ENCODE assay signal across 1 cellular context in the genomic region with DNA sequence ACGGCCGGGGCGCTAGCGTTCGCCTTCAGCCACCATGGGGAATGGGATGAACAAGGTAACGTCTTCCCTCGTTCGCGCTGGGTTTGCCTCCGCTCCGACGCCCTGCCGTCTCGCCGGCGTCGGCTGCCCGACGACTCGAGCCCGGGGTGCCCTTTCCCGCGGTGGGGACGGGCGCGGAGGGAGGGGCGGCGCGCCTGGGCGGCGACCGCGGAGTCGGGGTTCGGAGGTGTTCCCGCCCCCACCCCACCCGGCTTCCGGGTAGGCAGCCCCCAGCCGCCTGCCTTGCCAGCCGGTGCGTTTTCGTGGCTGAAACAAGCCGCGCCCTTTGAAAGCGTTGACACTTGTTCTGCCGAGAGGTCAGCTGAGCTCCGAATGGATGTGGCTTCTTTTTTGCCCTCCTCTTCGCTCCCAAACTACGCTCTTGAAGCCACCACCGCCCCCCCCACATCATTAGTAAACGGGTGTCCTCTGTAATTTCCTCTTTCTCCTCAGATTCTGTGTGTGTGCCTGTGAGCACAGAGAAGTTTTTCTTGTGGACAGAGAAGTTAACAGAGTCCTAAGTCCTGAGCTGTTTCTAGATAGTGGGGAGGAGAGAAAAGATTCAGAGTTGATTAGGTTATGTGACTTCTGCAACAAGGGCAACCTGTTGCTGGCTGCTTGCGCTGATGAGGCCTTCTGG.
TF ChIP-seq lines count a peak whose summit lies in the region.

No MANE protein-coding gene starts in this region.

TF ChIP-seq in HepG2, 621 proteins besides CTCF, POLR2A, EP300 and RAD21 (continued from another document and continues in another):
- no peak for TF ChIP-seq CBX2 (IDR thresholded peaks at IDR 0.05; ENCODE audit: low read depth, low read length)
- TF ChIP-seq CBX2 (CRISPR knock-in tag; IDR thresholded peaks at IDR 0.05; ENCODE audit: low read depth): no peak
- TF ChIP-seq, protein P1, sequence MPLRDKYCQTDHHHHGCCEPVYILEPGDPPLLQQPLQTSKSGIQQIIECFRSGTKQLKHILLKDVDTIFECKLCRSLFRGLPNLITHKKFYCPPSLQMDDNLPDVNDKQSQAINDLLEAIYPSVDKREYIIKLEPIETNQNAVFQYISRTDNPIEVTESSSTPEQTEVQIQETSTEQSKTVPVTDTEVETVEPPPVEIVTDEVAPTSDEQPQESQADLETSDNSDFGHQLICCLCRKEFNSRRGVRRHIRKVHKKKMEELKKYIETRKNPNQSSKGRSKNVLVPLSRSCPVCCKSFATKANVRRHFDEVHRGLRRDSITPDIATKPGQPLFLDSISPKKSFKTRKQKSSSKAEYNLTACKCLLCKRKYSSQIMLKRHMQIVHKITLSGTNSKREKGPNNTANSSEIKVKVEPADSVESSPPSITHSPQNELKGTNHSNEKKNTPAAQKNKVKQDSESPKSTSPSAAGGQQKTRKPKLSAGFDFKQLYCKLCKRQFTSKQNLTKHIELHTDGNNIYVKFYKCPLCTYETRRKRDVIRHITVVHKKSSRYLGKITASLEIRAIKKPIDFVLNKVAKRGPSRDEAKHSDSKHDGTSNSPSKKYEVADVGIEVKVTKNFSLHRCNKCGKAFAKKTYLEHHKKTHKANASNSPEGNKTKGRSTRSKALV (CRISPR knock-in tag; IDR thresholded peaks at IDR 0.05): no peak; the same call in 1 of the 2 replicates
- TF ChIP-seq ZNF205 (CRISPR knock-in tag; IDR thresholded peaks at IDR 0.05): peak; percentile 67; the same call in 1 of the 2 replicates
- peak; percentile 46; the same call in 1 of the 2 replicates for TF ChIP-seq GPN1 (CRISPR knock-in tag; IDR thresholded peaks at IDR 0.05; ENCODE audit: borderline replicate concordance)
- TF ChIP-seq, protein P2, sequence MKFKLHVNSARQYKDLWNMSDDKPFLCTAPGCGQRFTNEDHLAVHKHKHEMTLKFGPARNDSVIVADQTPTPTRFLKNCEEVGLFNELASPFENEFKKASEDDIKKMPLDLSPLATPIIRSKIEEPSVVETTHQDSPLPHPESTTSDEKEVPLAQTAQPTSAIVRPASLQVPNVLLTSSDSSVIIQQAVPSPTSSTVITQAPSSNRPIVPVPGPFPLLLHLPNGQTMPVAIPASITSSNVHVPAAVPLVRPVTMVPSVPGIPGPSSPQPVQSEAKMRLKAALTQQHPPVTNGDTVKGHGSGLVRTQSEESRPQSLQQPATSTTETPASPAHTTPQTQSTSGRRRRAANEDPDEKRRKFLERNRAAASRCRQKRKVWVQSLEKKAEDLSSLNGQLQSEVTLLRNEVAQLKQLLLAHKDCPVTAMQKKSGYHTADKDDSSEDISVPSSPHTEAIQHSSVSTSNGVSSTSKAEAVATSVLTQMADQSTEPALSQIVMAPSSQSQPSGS (CRISPR knock-in tag; IDR thresholded peaks at IDR 0.05): peak; percentile 75; the same call in 1 of the 2 replicates
- no peak; the same call in 1 of the 2 replicates for TF ChIP-seq ZNF788 (CRISPR knock-in tag; IDR thresholded peaks at IDR 0.05; ENCODE audit: borderline replicate concordance)
- TF ChIP-seq ZNF256 (CRISPR knock-in tag; conservative IDR thresholded peaks at IDR 0.05): no peak
- no peak for TF ChIP-seq GFI1 (CRISPR knock-in tag; IDR thresholded peaks at IDR 0.05; ENCODE audit: borderline replicate concordance)
- no peak; the same call in none of the 2 replicates for TF ChIP-seq ZNF543 (CRISPR knock-in tag; IDR thresholded peaks at IDR 0.05)
- peak; percentile 86; the same call in 1 of the 2 replicates for TF ChIP-seq AKAP8 (CRISPR knock-in tag; IDR thresholded peaks at IDR 0.05)
- TF ChIP-seq ZNF577 (CRISPR knock-in tag; IDR thresholded peaks at IDR 0.05; ENCODE audit: borderline replicate concordance, low read depth): no peak
- TF ChIP-seq ZNF441 (CRISPR knock-in tag; IDR thresholded peaks at IDR 0.05; ENCODE audit: borderline replicate concordance): peak; percentile 56; the same call in 1 of the 2 replicates
- TF ChIP-seq DPF2 (CRISPR knock-in tag; IDR thresholded peaks at IDR 0.05; ENCODE audit: borderline replicate concordance, low read depth): no peak
- 0 out of 2 replicates have a peak, but pooled peaks have one; percentile 55 for TF ChIP-seq ZSCAN20 (CRISPR knock-in tag; IDR thresholded peaks at IDR 0.05; ENCODE audit: borderline replicate concordance)
- 0 out of 2 replicates have a peak, but pooled peaks have one; percentile 17 for TF ChIP-seq ZSCAN30 (CRISPR knock-in tag; IDR thresholded peaks at IDR 0.05)
- no peak for TF ChIP-seq NFIC (IDR thresholded peaks at IDR 0.05; ENCODE audit: low read length)
- peak; percentile 85; the same call in 1 of the 2 replicates for TF ChIP-seq ZNF333 (CRISPR knock-in tag; IDR thresholded peaks at IDR 0.05; ENCODE audit: borderline replicate concordance)
- TF ChIP-seq ZMYM4 (CRISPR knock-in tag; IDR thresholded peaks at IDR 0.05): peak; percentile 86
- no peak for TF ChIP-seq MIER2 (CRISPR knock-in tag; IDR thresholded peaks at IDR 0.05)
- TF ChIP-seq ASH2L (IDR thresholded peaks at IDR 0.05; ENCODE audit: insufficient read length, low read depth, low read length): no peak
- no peak for TF ChIP-seq MBD4 (IDR thresholded peaks at IDR 0.05; ENCODE audit: borderline replicate concordance, low read length)
- TF ChIP-seq RXRB (CRISPR knock-in tag; IDR thresholded peaks at IDR 0.05; ENCODE audit: borderline replicate concordance): no peak; the same call in 1 of the 2 replicates
- TF ChIP-seq, protein P3, sequence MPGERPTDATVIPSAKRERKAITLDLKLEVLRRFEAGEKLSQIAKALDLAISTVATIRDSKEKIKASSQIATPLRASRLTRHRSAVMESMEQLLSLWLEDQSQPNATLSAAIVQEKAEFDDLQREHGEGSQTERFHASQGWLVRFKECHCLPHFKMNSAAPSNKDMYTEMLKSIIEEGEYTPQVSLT (CRISPR knock-in tag; IDR thresholded peaks at IDR 0.05; ENCODE audit: borderline replicate concordance, low read depth): no peak
- TF ChIP-seq ZNF17 (CRISPR knock-in tag; IDR thresholded peaks at IDR 0.05): no peak
- TF ChIP-seq RBFOX2 (IDR thresholded peaks at IDR 0.05; ENCODE audit: low read depth, low read length): peak; percentile 11; the same call in 1 of the 2 replicates
- TF ChIP-seq MZF1 (CRISPR knock-in tag; IDR thresholded peaks at IDR 0.05; ENCODE audit: borderline replicate concordance): no peak
- peak; percentile 75 for TF ChIP-seq SMAD1 (CRISPR knock-in tag; IDR thresholded peaks at IDR 0.05; ENCODE audit: borderline replicate concordance, low read depth)
- no peak for TF ChIP-seq HNRNPLL (IDR thresholded peaks at IDR 0.05; ENCODE audit: low read depth, low read length, poor library complexity, severe bottlenecking)
- TF ChIP-seq, protein P4, sequence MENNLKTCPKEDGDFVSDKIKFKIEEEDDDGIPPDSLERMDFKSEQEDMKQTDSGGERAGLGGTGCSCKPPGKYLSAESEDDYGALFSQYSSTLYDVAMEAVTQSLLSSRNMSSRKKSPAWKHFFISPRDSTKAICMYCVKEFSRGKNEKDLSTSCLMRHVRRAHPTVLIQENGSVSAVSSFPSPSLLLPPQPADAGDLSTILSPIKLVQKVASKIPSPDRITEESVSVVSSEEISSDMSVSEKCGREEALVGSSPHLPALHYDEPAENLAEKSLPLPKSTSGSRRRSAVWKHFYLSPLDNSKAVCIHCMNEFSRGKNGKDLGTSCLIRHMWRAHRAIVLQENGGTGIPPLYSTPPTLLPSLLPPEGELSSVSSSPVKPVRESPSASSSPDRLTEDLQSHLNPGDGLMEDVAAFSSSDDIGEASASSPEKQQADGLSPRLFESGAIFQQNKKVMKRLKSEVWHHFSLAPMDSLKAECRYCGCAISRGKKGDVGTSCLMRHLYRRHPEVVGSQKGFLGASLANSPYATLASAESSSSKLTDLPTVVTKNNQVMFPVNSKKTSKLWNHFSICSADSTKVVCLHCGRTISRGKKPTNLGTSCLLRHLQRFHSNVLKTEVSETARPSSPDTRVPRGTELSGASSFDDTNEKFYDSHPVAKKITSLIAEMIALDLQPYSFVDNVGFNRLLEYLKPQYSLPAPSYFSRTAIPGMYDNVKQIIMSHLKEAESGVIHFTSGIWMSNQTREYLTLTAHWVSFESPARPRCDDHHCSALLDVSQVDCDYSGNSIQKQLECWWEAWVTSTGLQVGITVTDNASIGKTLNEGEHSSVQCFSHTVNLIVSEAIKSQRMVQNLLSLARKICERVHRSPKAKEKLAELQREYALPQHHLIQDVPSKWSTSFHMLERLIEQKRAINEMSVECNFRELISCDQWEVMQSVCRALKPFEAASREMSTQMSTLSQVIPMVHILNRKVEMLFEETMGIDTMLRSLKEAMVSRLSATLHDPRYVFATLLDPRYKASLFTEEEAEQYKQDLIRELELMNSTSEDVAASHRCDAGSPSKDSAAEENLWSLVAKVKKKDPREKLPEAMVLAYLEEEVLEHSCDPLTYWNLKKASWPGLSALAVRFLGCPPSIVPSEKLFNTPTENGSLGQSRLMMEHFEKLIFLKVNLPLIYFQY (CRISPR knock-in tag; IDR thresholded peaks at IDR 0.05; ENCODE audit: borderline replicate concordance): no peak
- no peak for TF ChIP-seq ZSCAN22 (CRISPR knock-in tag; IDR thresholded peaks at IDR 0.05)
- TF ChIP-seq TBL1XR1 (IDR thresholded peaks at IDR 0.05; ENCODE audit: borderline replicate concordance, low read length, partially characterized antibody): no peak
- TF ChIP-seq, protein P5, sequence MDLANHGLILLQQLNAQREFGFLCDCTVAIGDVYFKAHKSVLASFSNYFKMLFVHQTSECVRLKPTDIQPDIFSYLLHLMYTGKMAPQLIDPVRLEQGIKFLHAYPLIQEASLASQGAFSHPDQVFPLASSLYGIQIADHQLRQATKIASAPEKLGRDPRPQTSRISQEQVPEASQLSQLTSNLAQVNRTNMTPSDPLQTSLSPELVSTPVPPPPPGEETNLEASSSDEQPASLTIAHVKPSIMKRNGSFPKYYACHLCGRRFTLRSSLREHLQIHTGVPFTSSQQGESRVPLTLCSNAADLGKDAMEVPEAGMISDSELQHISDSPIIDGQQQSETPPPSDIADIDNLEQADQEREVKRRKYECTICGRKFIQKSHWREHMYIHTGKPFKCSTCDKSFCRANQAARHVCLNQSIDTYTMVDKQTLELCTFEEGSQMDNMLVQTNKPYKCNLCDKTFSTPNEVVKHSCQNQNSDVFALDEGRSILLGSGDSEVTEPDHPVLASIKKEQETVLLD (CRISPR knock-in tag; IDR thresholded peaks at IDR 0.05; ENCODE audit: low read depth): peak; percentile 61; the same call in 1 of the 2 replicates
- TF ChIP-seq ZNF678 (CRISPR knock-in tag; IDR thresholded peaks at IDR 0.05): peak; percentile 23; the same call in 1 of the 2 replicates
- TF ChIP-seq KLF11 (CRISPR knock-in tag; IDR thresholded peaks at IDR 0.05): 0 out of 2 replicates have a peak, but pooled peaks have one; percentile 38
- TF ChIP-seq ZFP37 (CRISPR knock-in tag; IDR thresholded peaks at IDR 0.05; ENCODE audit: borderline replicate concordance): no peak
- TF ChIP-seq KAT7 (CRISPR knock-in tag; IDR thresholded peaks at IDR 0.05; ENCODE audit: borderline replicate concordance): no peak; the same call in 1 of the 2 replicates
- TF ChIP-seq, protein P6, sequence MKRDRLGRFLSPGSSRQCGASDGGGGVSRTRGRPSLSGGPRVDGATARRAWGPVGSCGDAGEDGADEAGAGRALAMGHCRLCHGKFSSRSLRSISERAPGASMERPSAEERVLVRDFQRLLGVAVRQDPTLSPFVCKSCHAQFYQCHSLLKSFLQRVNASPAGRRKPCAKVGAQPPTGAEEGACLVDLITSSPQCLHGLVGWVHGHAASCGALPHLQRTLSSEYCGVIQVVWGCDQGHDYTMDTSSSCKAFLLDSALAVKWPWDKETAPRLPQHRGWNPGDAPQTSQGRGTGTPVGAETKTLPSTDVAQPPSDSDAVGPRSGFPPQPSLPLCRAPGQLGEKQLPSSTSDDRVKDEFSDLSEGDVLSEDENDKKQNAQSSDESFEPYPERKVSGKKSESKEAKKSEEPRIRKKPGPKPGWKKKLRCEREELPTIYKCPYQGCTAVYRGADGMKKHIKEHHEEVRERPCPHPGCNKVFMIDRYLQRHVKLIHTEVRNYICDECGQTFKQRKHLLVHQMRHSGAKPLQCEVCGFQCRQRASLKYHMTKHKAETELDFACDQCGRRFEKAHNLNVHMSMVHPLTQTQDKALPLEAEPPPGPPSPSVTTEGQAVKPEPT (CRISPR knock-in tag; IDR thresholded peaks at IDR 0.05; ENCODE audit: low read depth): peak; percentile 33; the same call in 1 of the 2 replicates
- no peak for TF ChIP-seq CCAR2 (optimal IDR thresholded peaks at IDR 0.05; ENCODE audit: low read depth, low read length)
- TF ChIP-seq, protein P7, sequence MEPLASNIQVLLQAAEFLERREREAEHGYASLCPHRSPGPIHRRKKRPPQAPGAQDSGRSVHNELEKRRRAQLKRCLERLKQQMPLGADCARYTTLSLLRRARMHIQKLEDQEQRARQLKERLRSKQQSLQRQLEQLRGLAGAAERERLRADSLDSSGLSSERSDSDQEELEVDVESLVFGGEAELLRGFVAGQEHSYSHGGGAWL (CRISPR knock-in tag; IDR thresholded peaks at IDR 0.05): peak; percentile 98
- TF ChIP-seq, protein P8, sequence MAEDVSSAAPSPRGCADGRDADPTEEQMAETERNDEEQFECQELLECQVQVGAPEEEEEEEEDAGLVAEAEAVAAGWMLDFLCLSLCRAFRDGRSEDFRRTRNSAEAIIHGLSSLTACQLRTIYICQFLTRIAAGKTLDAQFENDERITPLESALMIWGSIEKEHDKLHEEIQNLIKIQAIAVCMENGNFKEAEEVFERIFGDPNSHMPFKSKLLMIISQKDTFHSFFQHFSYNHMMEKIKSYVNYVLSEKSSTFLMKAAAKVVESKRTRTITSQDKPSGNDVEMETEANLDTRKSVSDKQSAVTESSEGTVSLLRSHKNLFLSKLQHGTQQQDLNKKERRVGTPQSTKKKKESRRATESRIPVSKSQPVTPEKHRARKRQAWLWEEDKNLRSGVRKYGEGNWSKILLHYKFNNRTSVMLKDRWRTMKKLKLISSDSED (CRISPR knock-in tag; IDR thresholded peaks at IDR 0.05): no peak
- TF ChIP-seq DNMT1 (CRISPR knock-in tag; IDR thresholded peaks at IDR 0.05): 0 out of 2 replicates have a peak, but pooled peaks have one; percentile 78
- TF ChIP-seq GATAD2A (CRISPR knock-in tag; IDR thresholded peaks at IDR 0.05): 0 out of 2 replicates have a peak, but pooled peaks have one; percentile 34
- no peak for TF ChIP-seq DR1 (CRISPR knock-in tag; IDR thresholded peaks at IDR 0.05)
- peak; percentile 89 for TF ChIP-seq IKZF4 (CRISPR knock-in tag; IDR thresholded peaks at IDR 0.05; ENCODE audit: borderline replicate concordance, low read depth, not compliant biosample characterization)
- no peak for TF ChIP-seq NPAS2 (CRISPR knock-in tag; IDR thresholded peaks at IDR 0.05; ENCODE audit: borderline replicate concordance)
- no peak for TF ChIP-seq KLF9 (CRISPR knock-in tag; IDR thresholded peaks at IDR 0.05; ENCODE audit: low read depth)
- TF ChIP-seq, protein P9, sequence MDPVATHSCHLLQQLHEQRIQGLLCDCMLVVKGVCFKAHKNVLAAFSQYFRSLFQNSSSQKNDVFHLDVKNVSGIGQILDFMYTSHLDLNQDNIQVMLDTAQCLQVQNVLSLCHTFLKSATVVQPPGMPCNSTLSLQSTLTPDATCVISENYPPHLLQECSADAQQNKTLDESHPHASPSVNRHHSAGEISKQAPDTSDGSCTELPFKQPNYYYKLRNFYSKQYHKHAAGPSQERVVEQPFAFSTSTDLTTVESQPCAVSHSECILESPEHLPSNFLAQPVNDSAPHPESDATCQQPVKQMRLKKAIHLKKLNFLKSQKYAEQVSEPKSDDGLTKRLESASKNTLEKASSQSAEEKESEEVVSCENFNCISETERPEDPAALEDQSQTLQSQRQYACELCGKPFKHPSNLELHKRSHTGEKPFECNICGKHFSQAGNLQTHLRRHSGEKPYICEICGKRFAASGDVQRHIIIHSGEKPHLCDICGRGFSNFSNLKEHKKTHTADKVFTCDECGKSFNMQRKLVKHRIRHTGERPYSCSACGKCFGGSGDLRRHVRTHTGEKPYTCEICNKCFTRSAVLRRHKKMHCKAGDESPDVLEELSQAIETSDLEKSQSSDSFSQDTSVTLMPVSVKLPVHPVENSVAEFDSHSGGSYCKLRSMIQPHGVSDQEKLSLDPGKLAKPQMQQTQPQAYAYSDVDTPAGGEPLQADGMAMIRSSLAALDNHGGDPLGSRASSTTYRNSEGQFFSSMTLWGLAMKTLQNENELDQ (CRISPR knock-in tag; IDR thresholded peaks at IDR 0.05; ENCODE audit: borderline replicate concordance): no peak
